ENCODE assay signal across 1 cellular context in the genomic region with DNA sequence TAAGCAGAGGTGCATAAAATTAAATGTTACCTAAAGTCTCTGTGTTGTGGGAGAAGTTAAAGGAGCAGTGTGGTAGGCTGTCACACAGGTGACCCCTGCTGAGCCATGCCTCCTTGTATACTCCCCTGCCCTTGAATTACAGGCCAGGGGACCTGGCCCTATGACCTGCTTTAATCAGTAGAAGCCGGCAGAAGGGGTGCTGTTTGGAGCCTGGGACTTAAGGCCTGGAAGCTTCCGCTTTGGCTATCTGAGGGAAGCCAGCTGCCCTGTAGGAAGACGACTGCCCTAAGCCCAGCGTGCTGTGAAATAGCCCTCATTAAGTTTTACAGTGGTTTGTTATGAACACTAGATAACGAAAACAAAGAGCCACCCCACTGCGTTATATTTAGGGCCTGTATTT.
A peak's percentile ranks its signal among the peaks of the same experiment; 100 is the strongest.
TF ChIP-seq lines count a peak whose summit lies in the region.

No MANE protein-coding gene starts in this region.

TF ChIP-seq in K562, 482 proteins besides CTCF, POLR2A, EP300 and RAD21 (continued from another document):
- TF ChIP-seq, protein P1, sequence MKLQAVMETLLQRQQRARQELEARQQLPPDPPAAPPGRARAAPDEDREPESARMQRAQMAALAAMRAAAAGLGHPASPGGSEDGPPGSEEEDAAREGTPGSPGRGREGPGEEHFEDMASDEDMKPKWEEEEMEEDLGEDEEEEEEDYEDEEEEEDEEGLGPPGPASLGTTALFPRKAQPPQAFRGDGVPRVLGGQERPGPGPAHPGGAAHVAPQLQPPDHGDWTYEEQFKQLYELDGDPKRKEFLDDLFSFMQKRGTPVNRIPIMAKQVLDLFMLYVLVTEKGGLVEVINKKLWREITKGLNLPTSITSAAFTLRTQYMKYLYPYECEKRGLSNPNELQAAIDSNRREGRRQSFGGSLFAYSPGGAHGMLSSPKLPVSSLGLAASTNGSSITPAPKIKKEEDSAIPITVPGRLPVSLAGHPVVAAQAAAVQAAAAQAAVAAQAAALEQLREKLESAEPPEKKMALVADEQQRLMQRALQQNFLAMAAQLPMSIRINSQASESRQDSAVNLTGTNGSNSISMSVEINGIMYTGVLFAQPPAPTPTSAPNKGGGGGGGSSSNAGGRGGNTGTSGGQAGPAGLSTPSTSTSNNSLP (IDR thresholded peaks at IDR 0.05; ENCODE audit: borderline replicate concordance, low read depth, low read length) = no peak
- TF ChIP-seq MAFG (tag; conservative IDR thresholded peaks at IDR 0.05) (no peak), RBM17 (IDR thresholded peaks at IDR 0.05; ENCODE audit: borderline replicate concordance, low read depth, low read length) (no peak), CBFA2T3 (IDR thresholded peaks at IDR 0.05) (0 out of 2 replicates have a peak, but pooled peaks have one; percentile 5), ILF3 (IDR thresholded peaks at IDR 0.05; ENCODE audit: borderline replicate concordance) (no peak), PCBP2 (IDR thresholded peaks at IDR 0.05; ENCODE audit: low read depth, low read length, poor library complexity, severe bottlenecking) (no peak), GTF2A2 (tag; IDR thresholded peaks at IDR 0.05) (no peak), TOE1 (IDR thresholded peaks at IDR 0.05; ENCODE audit: borderline replicate concordance) (no peak), TOE1 (CRISPR knock-in tag; IDR thresholded peaks at IDR 0.05; ENCODE audit: borderline replicate concordance, low read depth) (no peak), GABPA (tag; conservative IDR thresholded peaks at IDR 0.05; ENCODE audit: low read depth) (0 out of 2 replicates have a peak, but pooled peaks have one; percentile 22), ESRRA (IDR thresholded peaks at IDR 0.05; ENCODE audit: borderline replicate concordance, low read depth) (no peak), TCF3 (CRISPR knock-in tag; IDR thresholded peaks at IDR 0.05) (0 out of 2 replicates have a peak, but pooled peaks have one; percentile 18), NR1H2 (CRISPR knock-in tag; IDR thresholded peaks at IDR 0.05) (no peak), ZNF584 (CRISPR knock-in tag; IDR thresholded peaks at IDR 0.05; ENCODE audit: low read depth) (no peak), SIN3B (IDR thresholded peaks at IDR 0.05; ENCODE audit: low read depth) (no peak), ZNF384 (IDR thresholded peaks at IDR 0.05; ENCODE audit: low read depth, low read length) (no peak), NONO (IDR thresholded peaks at IDR 0.05; ENCODE audit: low read depth in 2 of 2, low read length in 1 of 2) (no peak), ZNF134 (CRISPR knock-in tag; conservative IDR thresholded peaks at IDR 0.05) (no peak), MEF2A (IDR thresholded peaks at IDR 0.05; ENCODE audit: control insufficient read depth, low read depth, low read length) (no peak)
- TF ChIP-seq, protein P2, sequence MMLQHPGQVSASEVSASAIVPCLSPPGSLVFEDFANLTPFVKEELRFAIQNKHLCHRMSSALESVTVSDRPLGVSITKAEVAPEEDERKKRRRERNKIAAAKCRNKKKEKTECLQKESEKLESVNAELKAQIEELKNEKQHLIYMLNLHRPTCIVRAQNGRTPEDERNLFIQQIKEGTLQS (IDR thresholded peaks at IDR 0.05) = no peak
- TF ChIP-seq, protein P2 (CRISPR knock-in tag; conservative IDR thresholded peaks at IDR 0.05) = no peak
- TF ChIP-seq, protein P3, sequence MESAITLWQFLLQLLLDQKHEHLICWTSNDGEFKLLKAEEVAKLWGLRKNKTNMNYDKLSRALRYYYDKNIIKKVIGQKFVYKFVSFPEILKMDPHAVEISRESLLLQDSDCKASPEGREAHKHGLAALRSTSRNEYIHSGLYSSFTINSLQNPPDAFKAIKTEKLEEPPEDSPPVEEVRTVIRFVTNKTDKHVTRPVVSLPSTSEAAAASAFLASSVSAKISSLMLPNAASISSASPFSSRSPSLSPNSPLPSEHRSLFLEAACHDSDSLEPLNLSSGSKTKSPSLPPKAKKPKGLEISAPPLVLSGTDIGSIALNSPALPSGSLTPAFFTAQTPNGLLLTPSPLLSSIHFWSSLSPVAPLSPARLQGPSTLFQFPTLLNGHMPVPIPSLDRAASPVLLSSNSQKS (CRISPR knock-in tag; IDR thresholded peaks at IDR 0.05) = no peak
- TF ChIP-seq, protein P4, sequence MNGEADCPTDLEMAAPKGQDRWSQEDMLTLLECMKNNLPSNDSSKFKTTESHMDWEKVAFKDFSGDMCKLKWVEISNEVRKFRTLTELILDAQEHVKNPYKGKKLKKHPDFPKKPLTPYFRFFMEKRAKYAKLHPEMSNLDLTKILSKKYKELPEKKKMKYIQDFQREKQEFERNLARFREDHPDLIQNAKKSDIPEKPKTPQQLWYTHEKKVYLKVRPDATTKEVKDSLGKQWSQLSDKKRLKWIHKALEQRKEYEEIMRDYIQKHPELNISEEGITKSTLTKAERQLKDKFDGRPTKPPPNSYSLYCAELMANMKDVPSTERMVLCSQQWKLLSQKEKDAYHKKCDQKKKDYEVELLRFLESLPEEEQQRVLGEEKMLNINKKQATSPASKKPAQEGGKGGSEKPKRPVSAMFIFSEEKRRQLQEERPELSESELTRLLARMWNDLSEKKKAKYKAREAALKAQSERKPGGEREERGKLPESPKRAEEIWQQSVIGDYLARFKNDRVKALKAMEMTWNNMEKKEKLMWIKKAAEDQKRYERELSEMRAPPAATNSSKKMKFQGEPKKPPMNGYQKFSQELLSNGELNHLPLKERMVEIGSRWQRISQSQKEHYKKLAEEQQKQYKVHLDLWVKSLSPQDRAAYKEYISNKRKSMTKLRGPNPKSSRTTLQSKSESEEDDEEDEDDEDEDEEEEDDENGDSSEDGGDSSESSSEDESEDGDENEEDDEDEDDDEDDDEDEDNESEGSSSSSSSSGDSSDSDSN (IDR thresholded peaks at IDR 0.05; ENCODE audit: borderline replicate concordance in 1 of 2, low read depth in 2 of 2, low read length in 2 of 2) = no peak
- TF ChIP-seq, protein P5, sequence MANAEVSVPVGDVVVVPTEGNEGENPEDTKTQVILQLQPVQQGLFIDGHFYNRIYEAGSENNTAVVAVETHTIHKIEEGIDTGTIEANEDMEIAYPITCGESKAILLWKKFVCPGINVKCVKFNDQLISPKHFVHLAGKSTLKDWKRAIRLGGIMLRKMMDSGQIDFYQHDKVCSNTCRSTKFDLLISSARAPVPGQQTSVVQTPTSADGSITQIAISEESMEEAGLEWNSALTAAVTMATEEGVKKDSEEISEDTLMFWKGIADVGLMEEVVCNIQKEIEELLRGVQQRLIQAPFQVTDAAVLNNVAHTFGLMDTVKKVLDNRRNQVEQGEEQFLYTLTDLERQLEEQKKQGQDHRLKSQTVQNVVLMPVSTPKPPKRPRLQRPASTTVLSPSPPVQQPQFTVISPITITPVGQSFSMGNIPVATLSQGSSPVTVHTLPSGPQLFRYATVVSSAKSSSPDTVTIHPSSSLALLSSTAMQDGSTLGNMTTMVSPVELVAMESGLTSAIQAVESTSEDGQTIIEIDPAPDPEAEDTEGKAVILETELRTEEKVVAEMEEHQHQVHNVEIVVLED (CRISPR knock-in tag; IDR thresholded peaks at IDR 0.05) = no peak
